8 cellular contexts compared by ENCODE assay signal in the genomic region with DNA sequence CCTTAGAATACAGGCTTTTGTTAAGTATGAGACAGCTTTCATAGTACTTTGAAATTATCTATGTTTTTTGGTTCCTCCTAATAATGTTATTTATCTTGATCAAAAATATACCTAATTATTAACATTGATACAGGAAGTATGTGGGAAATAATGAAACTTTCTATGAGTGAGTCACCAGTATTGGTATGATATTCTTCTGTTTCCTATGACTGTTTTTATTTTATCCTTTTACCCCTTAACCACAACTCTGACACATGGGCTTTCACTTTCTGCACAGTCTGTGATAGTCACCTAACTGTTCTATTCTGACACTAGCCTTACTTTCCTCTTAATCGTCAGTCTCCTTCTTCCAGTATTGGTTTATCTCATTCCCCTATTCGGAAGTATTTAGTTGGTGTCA. TPM values are rescaled to one million over a fixed set of nuclear protein-coding genes. Genes with fewer than 3 reads are reported as not detected.
DNase-seq lines count a peak whose midpoint lies in the region; ATAC-seq and TF ChIP-seq lines count a peak whose summit lies in the region.

No MANE protein-coding gene starts in this region.

- no peak overlapping the region for H2BK120ac ChIP-seq in mesenchymal stem cell (ENCODE audit: low read depth, low read length)

- no peak overlapping the region for H3K4me2 ChIP-seq in mesenchymal stem cell (ENCODE audit: low read length, poor library complexity, severe bottlenecking)

- H3K4me3 ChIP-seq in ACC112 (ENCODE audit: low read depth, low read length) = peak overlapping the region; percentile 57
- H3K4me3 ChIP-seq in mesenchymal stem cell (ENCODE audit: insufficient read depth in 1 of 2, low read depth in 1 of 2, low read length in 2 of 2) = no peak overlapping the region
- H3K4me3 ChIP-seq in Caco-2 (ENCODE audit: low read depth, low read length) = no peak overlapping the region

- H3K14ac ChIP-seq in mesenchymal stem cell (ENCODE audit: low read length in 2 of 2) = no peak overlapping the region

- no peaks in the 10 kb centered on the region for H3K9me3 Mint-ChIP-seq in Caco-2 (ENCODE audit: unreplicated experiment)

- intact Hi-C loops in Caco-2 (cut with micrococcal nuclease; ENCODE audit: unreplicated experiment) = loop anchor here (10.0 kb wide), 1 partner anchor 380 kb away; a partner anchor contains a TSS

- peak overlapping the region; percentile 31 for H3K9ac ChIP-seq in mesenchymal stem cell (ENCODE audit: low read length)

- H3K9me3 ChIP-seq in mesenchymal stem cell (ENCODE audit: control insufficient read depth, low read length) (no peaks in the 10 kb centered on the region), Caco-2 (no peaks in the 10 kb centered on the region)

- H3K36me3 Mint-ChIP-seq in Caco-2 (ENCODE audit: insufficient read depth, unreplicated experiment) = no peaks in the 10 kb centered on the region

- H3K79me1 ChIP-seq in mesenchymal stem cell (replicated peaks; ENCODE audit: low read length, poor library complexity, severe bottlenecking) = peaks cover 4% of the 10 kb centered on the region

- H4K8ac ChIP-seq in mesenchymal stem cell (ENCODE audit: low read length) = no peak overlapping the region

- H3K36me3 ChIP-seq in ACC112 (ENCODE audit: insufficient read depth, low read length) (no peaks in the 10 kb centered on the region), mesenchymal stem cell (ENCODE audit: control insufficient read depth in 1 of 2, insufficient read depth in 2 of 2, low read depth in 1 of 2, low read length in 2 of 2) (peaks cover 4 to 9% of the 10 kb centered on the region in 2 experiments), Caco-2 (ENCODE audit: control insufficient read depth, insufficient read depth, low read length) (no peaks in the 10 kb centered on the region)

- no peak overlapping the region for H3K4ac ChIP-seq in mesenchymal stem cell (ENCODE audit: low read depth in 1 of 2, low read length in 2 of 2)

- peaks cover 13% of the 10 kb centered on the region for H3K4me1 ChIP-seq in ACC112 (ENCODE audit: control insufficient read depth, insufficient read depth, low read length, unreplicated experiment)
- H3K4me1 ChIP-seq in mesenchymal stem cell (ENCODE audit: control insufficient read depth, insufficient read depth, low read depth, low read length) = no peaks in the 10 kb centered on the region
- no peaks in the 10 kb centered on the region for H3K4me1 ChIP-seq in Caco-2

- H3K79me2 ChIP-seq in ACC112 (ENCODE audit: control insufficient read depth, insufficient read depth, low read length, unreplicated experiment) = peaks cover 12% of the 10 kb centered on the region

- H4K91ac ChIP-seq in mesenchymal stem cell (ENCODE audit: low read length) = no peak overlapping the region

- H3K4me3 Mint-ChIP-seq in Caco-2 (ENCODE audit: unreplicated experiment) = no peak overlapping the region

- H3K18ac ChIP-seq in mesenchymal stem cell (ENCODE audit: low read depth in 1 of 2, low read length in 2 of 2) = no peak overlapping the region

- H2BK5ac ChIP-seq in mesenchymal stem cell (ENCODE audit: low read depth, low read length, poor library complexity, severe bottlenecking) = no peak overlapping the region

- peak; percentile 4 for DNase-seq in T-helper 22 cell (ENCODE audit: low read depth)
- DNase-seq in mesenchymal stem cell = peak; percentile 47
- DNase-seq in activated effector memory CD4-positive, alpha-beta T cell treated with Interleukin-2 at 50 U/mL for 16 hours = no peak
- no peak for DNase-seq in cerebellum (ENCODE audit: low spot score)
- DNase-seq in Caco-2 = no peak

- ATAC-seq in GM19023 (IDR thresholded peaks at IDR 0.05; ENCODE audit: unreplicated experiment) (peak; percentile 22), HG03095 (IDR thresholded peaks at IDR 0.05; ENCODE audit: unreplicated experiment) (peak; percentile 55)

- H3K27ac Mint-ChIP-seq in Caco-2 (ENCODE audit: unreplicated experiment) = no peak overlapping the region

- H3K27me3 ChIP-seq in ACC112 (ENCODE audit: insufficient read depth, low read length) (no peaks in the 10 kb centered on the region), mesenchymal stem cell (ENCODE audit: control insufficient read depth in 1 of 2, insufficient read depth in 1 of 2, low read length in 2 of 2) (no peaks in the 10 kb centered on the region), Caco-2 (replicated peaks; ENCODE audit: control insufficient read depth, insufficient read depth, low read length) (no peaks in the 10 kb centered on the region)

- H2AFZ ChIP-seq in ACC112 (ENCODE audit: low read length, unreplicated experiment) (peak overlapping the region; percentile 7), mesenchymal stem cell (ENCODE audit: low read depth, low read length) (no peak overlapping the region)

- H3K23ac ChIP-seq in mesenchymal stem cell (ENCODE audit: low read length in 2 of 2) = no peak overlapping the region

- H2BK15ac ChIP-seq in mesenchymal stem cell (ENCODE audit: low read depth, poor library complexity, severe bottlenecking) = no peak overlapping the region

- 83% methylated on average over 2 of the region's 2 CpGs for WGBS in mesenchymal stem cell

- POLR2A ChIA-PET in Caco-2 (lab: Charles Lee) = no interaction called here

- no peaks in the 10 kb centered on the region for H3K27me3 Mint-ChIP-seq in Caco-2 (ENCODE audit: insufficient read depth, unreplicated experiment)

- H2BK12ac ChIP-seq in mesenchymal stem cell (ENCODE audit: low read length in 2 of 2) = no peak overlapping the region

- no peaks in the 10 kb centered on the region for H3K4me1 Mint-ChIP-seq in Caco-2 (ENCODE audit: low read depth, unreplicated experiment)

- TF ChIP-seq CTCF in Caco-2 (IDR thresholded peaks at IDR 0.05; ENCODE audit: insufficient read depth in 1 of 2, low read depth in 1 of 2, low read length in 1 of 2, severe bottlenecking in 1 of 2, unreplicated experiment in 1 of 2) = no peak

- CTCF ChIA-PET in Caco-2 (lab: Charles Lee) = no interaction called here

- H2AK5ac ChIP-seq in mesenchymal stem cell (ENCODE audit: low read length, severe bottlenecking) = no peak overlapping the region

- BruUV-seq in Caco-2 (replicated peaks; lab: Mats Ljungman, UMichigan) = no TSS peak

- H3K27ac ChIP-seq in ACC112 (ENCODE audit: low read depth, low read length) = peak overlapping the region; percentile 64
- no peak overlapping the region for H3K27ac ChIP-seq in mesenchymal stem cell (ENCODE audit: low read length, poor library complexity, severe bottlenecking)

RNA-seq across cellular contexts. Expression of a gene that starts 4.7 kb away (rescaled TPM):
- 1.2 TPM for polyA plus RNA-seq in mesenchymal stem cell (2013, experiment 1 of 2)
- 1.8 TPM for polyA plus RNA-seq in mesenchymal stem cell (2013, experiment 2 of 2)
- 18.8 TPM for total RNA-seq in cerebellum
- total RNA-seq in Caco-2 (2022) = 6.8 and 7.9 TPM in 2 replicates

RNA-seq across cellular contexts. Expression of a gene that starts 14.3 kb away (rescaled TPM):
- polyA plus RNA-seq in mesenchymal stem cell (2013, experiment 1 of 2) = 381 TPM
- 357 TPM for polyA plus RNA-seq in mesenchymal stem cell (2013, experiment 2 of 2)
- total RNA-seq in cerebellum (149 TPM), Caco-2 (2022) (175 and 187 TPM in 2 replicates)

Comparison
In these comparisons a context has a peak if more than half of its experiments do, and no peak if none do; other contexts are left out.
1. DNase-seq: peak in T-helper 22 cell (single experiment) and mesenchymal stem cell (single experiment); none in activated effector memory CD4-positive, alpha-beta T cell treated with Interleukin-2 at 50 U/mL for 16 hours (single experiment), cerebellum (single experiment) and Caco-2 (0 of 2).